ENCODE assay signal across 1 cellular context in the genomic region with DNA sequence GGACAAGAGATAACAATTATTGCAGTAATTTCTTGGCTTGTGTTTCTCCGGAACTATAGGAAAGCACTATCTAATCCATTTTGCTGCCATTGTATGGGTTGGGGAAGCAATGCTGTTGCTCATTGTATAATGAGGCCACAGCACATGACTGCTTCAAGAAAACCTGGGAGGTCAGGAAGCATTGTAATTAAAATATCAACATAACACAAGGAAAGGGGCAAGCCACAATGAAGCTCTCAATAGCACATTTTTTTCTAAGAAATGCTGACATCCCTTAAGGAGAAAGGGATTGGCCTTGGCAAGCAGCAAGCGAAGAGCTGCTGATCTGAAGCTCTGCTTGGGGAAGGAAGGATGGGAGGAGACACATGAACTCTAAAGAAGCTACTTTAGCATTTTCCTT.
TF ChIP-seq lines count a peak whose summit lies in the region.

No MANE protein-coding gene starts in this region.

TF ChIP-seq in WTC11, 78 proteins besides CTCF, POLR2A, EP300 and RAD21 (continued from another document):
- TF ChIP-seq, protein P1, sequence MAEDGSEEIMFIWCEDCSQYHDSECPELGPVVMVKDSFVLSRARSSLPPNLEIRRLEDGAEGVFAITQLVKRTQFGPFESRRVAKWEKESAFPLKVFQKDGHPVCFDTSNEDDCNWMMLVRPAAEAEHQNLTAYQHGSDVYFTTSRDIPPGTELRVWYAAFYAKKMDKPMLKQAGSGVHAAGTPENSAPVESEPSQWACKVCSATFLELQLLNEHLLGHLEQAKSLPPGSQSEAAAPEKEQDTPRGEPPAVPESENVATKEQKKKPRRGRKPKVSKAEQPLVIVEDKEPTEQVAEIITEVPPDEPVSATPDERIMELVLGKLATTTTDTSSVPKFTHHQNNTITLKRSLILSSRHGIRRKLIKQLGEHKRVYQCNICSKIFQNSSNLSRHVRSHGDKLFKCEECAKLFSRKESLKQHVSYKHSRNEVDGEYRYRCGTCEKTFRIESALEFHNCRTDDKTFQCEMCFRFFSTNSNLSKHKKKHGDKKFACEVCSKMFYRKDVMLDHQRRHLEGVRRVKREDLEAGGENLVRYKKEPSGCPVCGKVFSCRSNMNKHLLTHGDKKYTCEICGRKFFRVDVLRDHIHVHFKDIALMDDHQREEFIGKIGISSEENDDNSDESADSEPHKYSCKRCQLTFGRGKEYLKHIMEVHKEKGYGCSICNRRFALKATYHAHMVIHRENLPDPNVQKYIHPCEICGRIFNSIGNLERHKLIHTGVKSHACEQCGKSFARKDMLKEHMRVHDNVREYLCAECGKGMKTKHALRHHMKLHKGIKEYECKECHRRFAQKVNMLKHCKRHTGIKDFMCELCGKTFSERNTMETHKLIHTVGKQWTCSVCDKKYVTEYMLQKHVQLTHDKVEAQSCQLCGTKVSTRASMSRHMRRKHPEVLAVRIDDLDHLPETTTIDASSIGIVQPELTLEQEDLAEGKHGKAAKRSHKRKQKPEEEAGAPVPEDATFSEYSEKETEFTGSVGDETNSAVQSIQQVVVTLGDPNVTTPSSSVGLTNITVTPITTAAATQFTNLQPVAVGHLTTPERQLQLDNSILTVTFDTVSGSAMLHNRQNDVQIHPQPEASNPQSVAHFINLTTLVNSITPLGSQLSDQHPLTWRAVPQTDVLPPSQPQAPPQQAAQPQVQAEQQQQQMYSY (CRISPR knock-in tag; IDR thresholded peaks at IDR 0.05) = no peak
- TF ChIP-seq NR3C1 (CRISPR knock-in tag; conservative IDR thresholded peaks at IDR 0.05; ENCODE audit: low read depth) (no peak), ZNF219 (CRISPR knock-in tag; IDR thresholded peaks at IDR 0.05; ENCODE audit: borderline replicate concordance) (no peak), RORB (CRISPR knock-in tag; IDR thresholded peaks at IDR 0.05) (no peak), PRRX2 (CRISPR knock-in tag; IDR thresholded peaks at IDR 0.05) (no peak), ZNF263 (CRISPR knock-in tag; IDR thresholded peaks at IDR 0.05; ENCODE audit: low read depth) (no peak), TEAD4 (CRISPR knock-in tag; IDR thresholded peaks at IDR 0.05) (no peak), SP1 (CRISPR knock-in tag; conservative IDR thresholded peaks at IDR 0.05) (peak; percentile 50; the same call in 1 of the 2 replicates), IRF1 (CRISPR knock-in tag; IDR thresholded peaks at IDR 0.05) (no peak)
- TF ChIP-seq, protein P2, sequence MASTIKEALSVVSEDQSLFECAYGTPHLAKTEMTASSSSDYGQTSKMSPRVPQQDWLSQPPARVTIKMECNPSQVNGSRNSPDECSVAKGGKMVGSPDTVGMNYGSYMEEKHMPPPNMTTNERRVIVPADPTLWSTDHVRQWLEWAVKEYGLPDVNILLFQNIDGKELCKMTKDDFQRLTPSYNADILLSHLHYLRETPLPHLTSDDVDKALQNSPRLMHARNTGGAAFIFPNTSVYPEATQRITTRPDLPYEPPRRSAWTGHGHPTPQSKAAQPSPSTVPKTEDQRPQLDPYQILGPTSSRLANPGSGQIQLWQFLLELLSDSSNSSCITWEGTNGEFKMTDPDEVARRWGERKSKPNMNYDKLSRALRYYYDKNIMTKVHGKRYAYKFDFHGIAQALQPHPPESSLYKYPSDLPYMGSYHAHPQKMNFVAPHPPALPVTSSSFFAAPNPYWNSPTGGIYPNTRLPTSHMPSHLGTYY (CRISPR knock-in tag; IDR thresholded peaks at IDR 0.05) = 0 out of 2 replicates have a peak, but pooled peaks have one; percentile 36
- TF ChIP-seq, protein P3, sequence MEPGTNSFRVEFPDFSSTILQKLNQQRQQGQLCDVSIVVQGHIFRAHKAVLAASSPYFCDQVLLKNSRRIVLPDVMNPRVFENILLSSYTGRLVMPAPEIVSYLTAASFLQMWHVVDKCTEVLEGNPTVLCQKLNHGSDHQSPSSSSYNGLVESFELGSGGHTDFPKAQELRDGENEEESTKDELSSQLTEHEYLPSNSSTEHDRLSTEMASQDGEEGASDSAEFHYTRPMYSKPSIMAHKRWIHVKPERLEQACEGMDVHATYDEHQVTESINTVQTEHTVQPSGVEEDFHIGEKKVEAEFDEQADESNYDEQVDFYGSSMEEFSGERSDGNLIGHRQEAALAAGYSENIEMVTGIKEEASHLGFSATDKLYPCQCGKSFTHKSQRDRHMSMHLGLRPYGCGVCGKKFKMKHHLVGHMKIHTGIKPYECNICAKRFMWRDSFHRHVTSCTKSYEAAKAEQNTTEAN (CRISPR knock-in tag; IDR thresholded peaks at IDR 0.05) = no peak
- TF ChIP-seq, protein P4, sequence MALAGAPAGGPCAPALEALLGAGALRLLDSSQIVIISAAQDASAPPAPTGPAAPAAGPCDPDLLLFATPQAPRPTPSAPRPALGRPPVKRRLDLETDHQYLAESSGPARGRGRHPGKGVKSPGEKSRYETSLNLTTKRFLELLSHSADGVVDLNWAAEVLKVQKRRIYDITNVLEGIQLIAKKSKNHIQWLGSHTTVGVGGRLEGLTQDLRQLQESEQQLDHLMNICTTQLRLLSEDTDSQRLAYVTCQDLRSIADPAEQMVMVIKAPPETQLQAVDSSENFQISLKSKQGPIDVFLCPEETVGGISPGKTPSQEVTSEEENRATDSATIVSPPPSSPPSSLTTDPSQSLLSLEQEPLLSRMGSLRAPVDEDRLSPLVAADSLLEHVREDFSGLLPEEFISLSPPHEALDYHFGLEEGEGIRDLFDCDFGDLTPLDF (CRISPR knock-in tag; IDR thresholded peaks at IDR 0.05) = no peak
